Comparison of ENCODE assay signal across 18 cellular contexts in the genomic region with DNA sequence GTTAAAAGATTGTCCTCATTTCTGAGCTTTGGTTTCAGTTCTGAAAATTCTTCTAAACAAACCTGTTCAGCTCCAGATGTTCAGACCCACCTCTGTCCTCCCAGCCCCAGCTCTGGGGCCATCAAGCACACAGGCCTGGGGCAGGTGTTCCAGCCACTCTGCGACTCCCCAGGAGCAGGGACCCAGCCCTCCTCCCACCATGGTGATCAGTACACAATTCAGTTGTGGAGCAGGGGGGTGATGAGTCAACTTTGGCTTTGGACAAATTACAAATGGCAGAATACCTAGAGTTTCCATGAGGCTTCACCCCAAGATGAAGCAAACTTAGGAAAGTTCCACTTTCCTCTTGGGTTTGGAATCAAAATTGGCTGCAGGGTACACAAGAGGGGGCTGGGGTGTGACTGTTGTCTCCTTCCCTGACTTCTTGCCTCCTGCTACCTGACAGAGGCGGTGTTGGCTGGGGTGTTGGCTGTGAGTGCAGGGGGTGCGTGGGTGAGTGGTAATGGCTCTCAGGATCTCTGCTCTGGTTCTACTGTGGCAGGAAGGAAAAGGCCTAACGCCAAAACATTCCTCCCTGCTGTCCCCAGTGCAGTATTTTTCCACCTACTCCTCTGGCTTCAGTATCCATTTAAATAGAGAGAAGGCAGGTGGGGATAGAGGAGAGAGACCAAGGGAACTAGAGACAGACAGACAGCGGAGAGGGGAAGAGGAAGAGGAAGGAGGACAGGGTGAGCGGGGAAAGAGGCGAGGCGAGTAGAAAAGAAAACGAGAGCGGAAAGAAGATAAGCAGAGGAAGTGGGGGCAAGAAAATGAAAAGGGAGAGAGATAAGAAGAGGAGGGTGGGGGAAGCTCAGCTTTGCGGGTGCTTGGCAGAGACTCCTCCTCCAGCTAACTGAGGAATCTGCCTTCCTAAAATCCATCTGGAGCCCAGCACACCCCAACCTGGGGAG. TPM values are rescaled to one million over a fixed set of nuclear protein-coding genes. Genes with fewer than 3 reads are reported as not detected.
A peak's percentile ranks its signal among the peaks of the same experiment; 100 is the strongest.
DNase-seq lines count a peak whose midpoint lies in the region; ATAC-seq and TF ChIP-seq lines count a peak whose summit lies in the region.
"Had no signal": no experiment of that assay in that cellular context is flagged by ENCODE, and none has a peak within 500 bp of the region (broad histone marks: within the 10 kb centered on the region; RNA-seq: fewer than 3 reads in every experiment).

No MANE protein-coding gene starts in this region.

- no peak overlapping the region for H4K8ac ChIP-seq in H9 (replicated peaks; ENCODE audit: insufficient read length, low read depth, low read length)

- no peak overlapping the region for H4K5ac ChIP-seq in H9 (ENCODE audit: insufficient read length, low read depth, low read length)

- no peak overlapping the region for H2BK120ac ChIP-seq in H9 (ENCODE audit: low read depth, low read length, poor library complexity, severe bottlenecking)

- H3K79me2 ChIP-seq in H9 (ENCODE audit: insufficient read depth, low read length) = no peaks in the 10 kb centered on the region

- H3K14ac ChIP-seq in H9 (ENCODE audit: insufficient read depth, low read length) = peak overlapping the region; percentile 85; the same call in 1 of the 2 replicates

- no peak for TF ChIP-seq CTCF in H9 (conservative IDR thresholded peaks at IDR 0.05)
- no peak for TF ChIP-seq CTCF in GM10266 (IDR thresholded peaks at IDR 0.05; ENCODE audit: control insufficient read depth, insufficient read depth, low read depth, missing control alignments)

- no peaks in the 10 kb centered on the region for H3K9me3 ChIP-seq in CD8-positive, alpha-beta memory T cell (ENCODE audit: low read length)
- H3K9me3 ChIP-seq in H9 (ENCODE audit: control insufficient read depth, low read depth, low read length) = no peaks in the 10 kb centered on the region

- no peak overlapping the region for H2BK20ac ChIP-seq in H9 (ENCODE audit: low read depth, low read length, poor library complexity, severe bottlenecking)

- no peak overlapping the region for H3K56ac ChIP-seq in H9 (ENCODE audit: insufficient read length, low read depth, low read length)

- peaks cover 10 to 68% of the 10 kb centered on the region in 2 donors for H3K27me3 Mint-ChIP-seq in CD8-positive, alpha-beta memory T cell
- H3K27me3 Mint-ChIP-seq in H9 (ENCODE audit: low read depth) (peaks cover 92% of the 10 kb centered on the region), memory B cell (peaks cover 19% of the 10 kb centered on the region)
- no peaks in the 10 kb centered on the region for H3K27me3 Mint-ChIP-seq in activated naive CD8-positive, alpha-beta T cell treated with anti-CD3 and anti-CD28 coated beads for 36 hours

- peaks cover 0 to 2% (median 0%) of the 10 kb centered on the region in 5 donors for H3K9me3 Mint-ChIP-seq in CD8-positive, alpha-beta memory T cell
- H3K9me3 Mint-ChIP-seq in H9 = peaks cover 2 to 11% of the 10 kb centered on the region in 2 experiments; a peak in 2 of 5 replicates
- no peaks in the 10 kb centered on the region for H3K9me3 Mint-ChIP-seq in activated naive CD8-positive, alpha-beta T cell treated with anti-CD3 and anti-CD28 coated beads for 36 hours
- no peaks in the 10 kb centered on the region for H3K9me3 Mint-ChIP-seq in memory B cell
- H3K9me3 Mint-ChIP-seq: HFFc6 had no signal

- DNase-seq in CD8-positive, alpha-beta memory T cell = no peak
- DNase-seq in H9 (no peak), memory B cell (ENCODE audit: low spot score in 2 of 2) (no peak), NCI-H82 (lab: John Stamatoyannopoulos, UW) (no peak), GM10266 (ENCODE audit: extremely low spot score) (no peak), LoVo (ENCODE audit: low spot score) (no peak), midbrain (lab: John Stamatoyannopoulos, UW) (no peak)
- no peak for DNase-seq in activated naive CD8-positive, alpha-beta T cell treated with anti-CD3 and anti-CD28 coated beads for 36 hours
- DNase-seq: activated CD4-positive, alpha-beta T cell treated with anti-CD3 and anti-CD28 coated beads for 1 hour; cortex of kidney; DND-41; HFFc6; Kasumi-1; kidney glomerular epithelial cell had no signal

- H3K4me2 ChIP-seq in H9 (ENCODE audit: insufficient read depth, insufficient read length, low read length) = no peak overlapping the region

- no peak overlapping the region for H3K4me3 ChIP-seq in CD8-positive, alpha-beta memory T cell (ENCODE audit: low read length)

- peak overlapping the region; percentile 44 for H3K27ac ChIP-seq in CD8-positive, alpha-beta memory T cell (ENCODE audit: low read depth, low read length)
- H3K27ac ChIP-seq in H9 (ENCODE audit: insufficient read length, low read depth, low read length) = no peak overlapping the region

- H2BK12ac ChIP-seq in H9 (ENCODE audit: insufficient read length, low read depth, low read length) = no peak overlapping the region

- ATAC-seq in memory B cell (ENCODE audit: low read depth) = no peak
- ATAC-seq: esophagus mucosa, Panc1 had no signal

- H3K36me3 Mint-ChIP-seq in CD8-positive, alpha-beta memory T cell = no peaks in the 10 kb centered on the region
- H3K36me3 Mint-ChIP-seq in H9 (ENCODE audit: insufficient read depth in 1 of 3, low read depth in 3 of 3) = peaks cover 0 to 2% (median 0%) of the 10 kb centered on the region in 3 experiments; a peak in 1 of 7 replicates
- H3K36me3 Mint-ChIP-seq in activated naive CD8-positive, alpha-beta T cell treated with anti-CD3 and anti-CD28 coated beads for 36 hours = no peaks in the 10 kb centered on the region
- H3K36me3 Mint-ChIP-seq in memory B cell = no peaks in the 10 kb centered on the region

- WGBS in H9 (ENCODE audit: extremely low coverage, insufficient read length, low lambda C conversion rate) = no CpG with 5 or more reads among the region's 11 CpGs

- H2AFZ ChIP-seq in H9 (ENCODE audit: low read length) = no peak overlapping the region

- H3K4me1 ChIP-seq in CD8-positive, alpha-beta memory T cell (ENCODE audit: insufficient read depth, low read length) = peaks cover 22% of the 10 kb centered on the region
- H3K4me1 ChIP-seq in H9 (ENCODE audit: insufficient read depth, low read length) = peaks cover 34% of the 10 kb centered on the region

- no peak overlapping the region for H3K9ac ChIP-seq in H9 (ENCODE audit: extremely low read depth, insufficient read length, low read length)

- H3K23ac ChIP-seq in H9 (ENCODE audit: insufficient read length, low read depth, low read length) = no peak overlapping the region

- H4K91ac ChIP-seq in H9 (ENCODE audit: insufficient read length, low read depth, low read length) = no peak overlapping the region

- no peak overlapping the region for H3K4ac ChIP-seq in H9 (ENCODE audit: low read depth, low read length)

- H3K27ac Mint-ChIP-seq in CD8-positive, alpha-beta memory T cell = no peak overlapping the region
- H3K27ac Mint-ChIP-seq in H9 = peak overlapping the region in 2 of 3 experiments; percentile 73 to 85; a peak in 4 of 7 replicates
- H3K27ac Mint-ChIP-seq in activated naive CD8-positive, alpha-beta T cell treated with anti-CD3 and anti-CD28 coated beads for 36 hours = peak overlapping the region; percentile 54
- no peak overlapping the region for H3K27ac Mint-ChIP-seq in memory B cell
- H3K27ac Mint-ChIP-seq: HFFc6 had no signal

- H3K4me1 Mint-ChIP-seq in CD8-positive, alpha-beta memory T cell = peaks cover 6 to 16% (median 10%) of the 10 kb centered on the region in 3 donors
- H3K4me1 Mint-ChIP-seq in H9 (peaks cover 52 to 54% of the 10 kb centered on the region in 2 experiments), memory B cell (peaks cover 9% of the 10 kb centered on the region)
- H3K4me1 Mint-ChIP-seq in activated naive CD8-positive, alpha-beta T cell treated with anti-CD3 and anti-CD28 coated beads for 36 hours = peaks cover 23% of the 10 kb centered on the region

- H2BK5ac ChIP-seq in H9 (ENCODE audit: insufficient read length, low read length) = no peak overlapping the region

- no peak overlapping the region for H3T11ph ChIP-seq in H9 (ENCODE audit: low read length)

- no peak overlapping the region for H2BK15ac ChIP-seq in H9 (ENCODE audit: low read depth, low read length)

- no peaks in the 10 kb centered on the region for H3K36me3 ChIP-seq in CD8-positive, alpha-beta memory T cell (ENCODE audit: insufficient read depth, low read length)

- CTCF ChIA-PET in CD8-positive, alpha-beta memory T cell (lab: Charles Lee) = no interaction called here

- peak overlapping the region in 1 of 7 donors; percentile 9 for H3K4me3 Mint-ChIP-seq in CD8-positive, alpha-beta memory T cell
- H3K4me3 Mint-ChIP-seq in H9 = peak overlapping the region; percentile 42 to 48; a peak in 4 of 5 replicates
- peak overlapping the region; percentile 32 for H3K4me3 Mint-ChIP-seq in activated naive CD8-positive, alpha-beta T cell treated with anti-CD3 and anti-CD28 coated beads for 36 hours
- H3K4me3 Mint-ChIP-seq in memory B cell = peak overlapping the region; percentile 12
- H3K4me3 Mint-ChIP-seq: HFFc6 had no signal

- H3K27me3 ChIP-seq in CD8-positive, alpha-beta memory T cell (ENCODE audit: insufficient read depth, low read length, poor library complexity, severe bottlenecking) = no peaks in the 10 kb centered on the region
- H3K27me3 ChIP-seq in H9 (ENCODE audit: insufficient read depth, low read length) = peaks cover 17% of the 10 kb centered on the region; the same call in 1 of the 2 replicates

- H4K20me1 ChIP-seq in H9 (ENCODE audit: control insufficient read depth, insufficient read depth, insufficient read length) = no peaks in the 10 kb centered on the region

- POLR2A ChIA-PET in CD8-positive, alpha-beta memory T cell (lab: Charles Lee) = no interaction called here

- no peaks in the 10 kb centered on the region for H3K23me2 ChIP-seq in H9 (ENCODE audit: insufficient read length, low read depth, low read length, poor library complexity, severe bottlenecking)

- H3K18ac ChIP-seq in H9 (ENCODE audit: insufficient read length, low read depth, low read length) = peak overlapping the region; percentile 77

- H2AK5ac ChIP-seq in H9 (ENCODE audit: insufficient read length, low read length) = no peak overlapping the region

- H3K79me1 ChIP-seq in H9 (ENCODE audit: insufficient read depth, low read depth, low read length, poor library complexity, severe bottlenecking) = no peaks in the 10 kb centered on the region

RNA-seq across cellular contexts. Expression of a gene that starts 20.6 kb away (rescaled TPM):
- total RNA-seq in CD8-positive, alpha-beta memory T cell = not detected
- polyA plus RNA-seq in CD8-positive, alpha-beta memory T cell = not detected
- 4.5 and 5.8 TPM in 2 replicates for total RNA-seq in H9 (2021)
- total RNA-seq in activated naive CD8-positive, alpha-beta T cell treated with anti-CD3 and anti-CD28 coated beads for 36 hours = not detected
- total RNA-seq: HFFc6, pulmonary artery endothelial cell had no signal
- polyA plus RNA-seq: BJ had no signal

Comparison
In these comparisons a context has a peak if more than half of its experiments do, and no peak if none do; other contexts are left out.
1. H3K27ac Mint-ChIP-seq: peak in H9 (2 of 3) and activated naive CD8-positive, alpha-beta T cell treated with anti-CD3 and anti-CD28 coated beads for 36 hours (single experiment); none in CD8-positive, alpha-beta memory T cell (0 of 8) and memory B cell (single experiment).